In the genomic region with DNA sequence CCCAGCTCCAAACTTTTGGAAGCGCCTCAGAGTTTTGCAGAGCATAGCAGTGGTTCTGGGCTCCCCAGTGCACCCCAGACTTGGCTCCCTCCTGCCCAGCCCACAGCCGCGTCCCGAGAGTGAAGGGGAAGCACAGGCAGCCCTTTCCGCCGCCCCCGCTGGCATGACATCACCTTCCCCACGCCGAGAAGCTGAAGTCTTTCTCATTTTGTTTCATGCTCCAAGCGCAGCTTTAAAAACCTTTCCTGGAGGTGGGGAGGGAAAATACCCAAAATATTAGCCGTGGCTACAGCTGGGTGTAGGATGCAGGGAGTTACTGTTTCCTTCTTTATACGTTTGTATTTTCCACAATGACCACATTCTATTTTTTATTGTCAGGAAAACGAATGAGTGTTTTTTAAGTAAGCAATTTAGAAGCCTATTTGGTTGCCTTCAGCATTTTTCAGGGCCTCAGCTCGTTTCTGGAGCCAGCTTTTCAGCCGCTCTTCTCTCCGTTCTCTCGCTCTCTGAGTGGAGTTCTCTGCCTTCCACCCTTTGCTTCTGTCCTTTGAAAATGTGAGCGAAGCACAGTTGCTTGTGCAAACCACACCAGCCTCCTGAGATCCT, we compare ENCODE assay signal across 8 cellular contexts.
DNase-seq lines count a peak whose midpoint lies in the region; TF ChIP-seq lines count a peak whose summit lies in the region.

No MANE protein-coding gene starts in this region.

- H3K4me1 ChIP-seq in fibroblast of lung (ENCODE audit: control insufficient read depth, extremely low read depth, insufficient read depth, low read length) = peaks cover 7% of the 10 kb centered on the region
- peaks cover 23% of the 10 kb centered on the region for H3K4me1 ChIP-seq in osteoblast (ENCODE audit: insufficient read depth, low read length)
- peaks cover 0 to 38% (median 15%) of the 10 kb centered on the region in 4 donors for H3K4me1 ChIP-seq in tibial artery

- TF ChIP-seq CTCF in fibroblast of lung (conservative IDR thresholded peaks at IDR 0.05 in 1 of 2, IDR thresholded peaks at IDR 0.05 in 1 of 2; ENCODE audit: low read depth in 1 of 2, low read length in 2 of 2) (no peak), osteoblast (IDR thresholded peaks at IDR 0.05; ENCODE audit: extremely low read depth, low read depth, low read length) (no peak), tibial artery (IDR thresholded peaks at IDR 0.05) (no peak)

- H3K4me2 ChIP-seq in fibroblast of lung (ENCODE audit: extremely low read depth, insufficient read depth, low read length) (peak overlapping the region; percentile 93), osteoblast (ENCODE audit: insufficient read depth, low read length) (peak overlapping the region; percentile 88)

- no peaks in the 10 kb centered on the region for H4K20me1 ChIP-seq in fibroblast of lung (ENCODE audit: control insufficient read depth, extremely low read depth, insufficient read depth, low read length)
- no peaks in the 10 kb centered on the region for H4K20me1 ChIP-seq in osteoblast (ENCODE audit: insufficient read depth, low read length)

- H2AFZ ChIP-seq in fibroblast of lung (ENCODE audit: low read length) (peak overlapping the region; percentile 15), osteoblast (ENCODE audit: low read length) (peak overlapping the region; percentile 86)

- H3K36me3 ChIP-seq in H7 (replicated peaks; ENCODE audit: control insufficient read depth, insufficient read depth, low read length) = no peaks in the 10 kb centered on the region
- H3K36me3 ChIP-seq in fibroblast of lung (ENCODE audit: control insufficient read depth, insufficient read depth, low read length) = no peaks in the 10 kb centered on the region
- no peaks in the 10 kb centered on the region for H3K36me3 ChIP-seq in osteoblast (ENCODE audit: insufficient read depth, low read length)
- H3K36me3 ChIP-seq in tibial artery = no peaks in the 10 kb centered on the region

- no peaks in the 10 kb centered on the region for H3K27me3 ChIP-seq in H7 (ENCODE audit: control insufficient read depth, insufficient read depth, low read length)
- no peaks in the 10 kb centered on the region for H3K27me3 ChIP-seq in fibroblast of lung (ENCODE audit: control insufficient read depth, insufficient read depth, low read length)
- no peaks in the 10 kb centered on the region for H3K27me3 ChIP-seq in osteoblast (ENCODE audit: insufficient read depth, low read length)
- no peaks in the 10 kb centered on the region for H3K27me3 ChIP-seq in tibial artery

- H3K4me3 ChIP-seq in H7 (ENCODE audit: insufficient read depth, low read depth, low read length) (no peak overlapping the region; the same call in 1 of the 2 replicates), fibroblast of lung (replicated peaks in 1 of 4; ENCODE audit: control extremely low read depth in 1 of 4, insufficient read depth in 1 of 4, low read depth in 3 of 4, low read length in 4 of 4) (peak overlapping the region; percentile 23 to 52 (median 32)), osteoblast (ENCODE audit: insufficient read depth, low read length) (peak overlapping the region; percentile 73), tibial artery (peak overlapping the region; percentile 41 to 44)

- peak overlapping the region; percentile 76 for H3K27ac ChIP-seq in fibroblast of lung (ENCODE audit: insufficient read depth, low read length)
- peak overlapping the region; percentile 80 for H3K27ac ChIP-seq in osteoblast (ENCODE audit: low read depth, low read length)
- peak overlapping the region; percentile 62 to 71 for H3K27ac ChIP-seq in tibial artery

- intact Hi-C loops in tibial artery (cut with DNase I; ENCODE audit: low total_unique reads) = loop anchor here (5.0 to 10.0 kb wide), 3 partner anchors 101 to 393 kb away; partner anchors contain the start of gene RRBP1

- DNase-seq in AG08396 (ENCODE audit: low spot score) (peak; percentile 67), H7 (peak; percentile 57), fibroblast of lung (ENCODE audit: low read depth in 2 of 2) (peak in 1 of 2 donors; percentile 74), osteoblast (ENCODE audit: insufficient read length, low spot score, missing footprints) (peak; percentile 93), tibial artery (peak; percentile 65 to 80), mucosa of gallbladder (ENCODE audit: low spot score) (no peak), NCI-H2196 (lab: John Stamatoyannopoulos, UW; ENCODE audit: unreplicated experiment) (no peak)
- peak; percentile 74 to 83 for DNase-seq in activated CD4-positive, alpha-beta T cell treated with anti-CD3 and anti-CD28 coated beads, Interleukin-2, amount 50 U/mL, for 48 hours

- H3K9me3 ChIP-seq in fibroblast of lung (ENCODE audit: control insufficient read depth, insufficient read depth, low read depth, low read length) (no peaks in the 10 kb centered on the region), osteoblast (ENCODE audit: low read depth, low read length) (no peaks in the 10 kb centered on the region), tibial artery (no peaks in the 10 kb centered on the region)

- H3K9ac ChIP-seq in fibroblast of lung (ENCODE audit: insufficient read depth, low read length) = no peak overlapping the region

- no peaks in the 10 kb centered on the region for H3K79me2 ChIP-seq in fibroblast of lung (ENCODE audit: control insufficient read depth, insufficient read depth, low read length)
- no peaks in the 10 kb centered on the region for H3K79me2 ChIP-seq in osteoblast (ENCODE audit: insufficient read depth, low read length)

Comparison
In these comparisons a context has a peak if more than half of its experiments do, and no peak if none do; other contexts are left out.
1. DNase-seq: peak in AG08396 (single experiment), H7 (single experiment), activated CD4-positive, alpha-beta T cell treated with anti-CD3 and anti-CD28 coated beads, Interleukin-2, amount 50 U/mL, for 48 hours (2 of 2), osteoblast (single experiment) and tibial artery (2 of 2); none in mucosa of gallbladder (single experiment) and NCI-H2196 (single experiment).
2. Peak in every context shown above with its lines, with median percentiles within 50 percentile points of each other: H3K27ac ChIP-seq.